In genomic region chr3:48013288-48013980, GRCh38 we compare ENCODE assay signal across 8 cellular contexts. TPM values are rescaled to one million over a fixed set of nuclear protein-coding genes. Genes with fewer than 3 reads are reported as not detected.
DNase-seq lines count a peak whose midpoint lies in the region; ATAC-seq, FAIRE-seq and TF ChIP-seq lines count a peak whose summit lies in the region.

No MANE protein-coding gene starts in this region.

- H3K27ac ChIP-seq in fibroblast of lung (ENCODE audit: insufficient read depth, low read length) (peak overlapping the region; percentile 33), prostate gland (peak overlapping the region; percentile 18 to 36)

- peak; percentile 84 for FAIRE-seq in RCC 7860 (lab: Jason Lieb, UNC)

- H4K20me1 ChIP-seq in fibroblast of lung (ENCODE audit: control insufficient read depth, extremely low read depth, insufficient read depth, low read length) = peaks cover 4% of the 10 kb centered on the region

- H3K4me1 ChIP-seq in fibroblast of lung (ENCODE audit: control insufficient read depth, extremely low read depth, insufficient read depth, low read length) = peaks cover 24% of the 10 kb centered on the region
- H3K4me1 ChIP-seq in prostate gland (replicated peaks) = peaks cover 6% of the 10 kb centered on the region

- peaks cover 85% of the 10 kb centered on the region for H3K79me2 ChIP-seq in fibroblast of lung (ENCODE audit: control insufficient read depth, insufficient read depth, low read length)

- TF ChIP-seq POLR2A in prostate gland (IDR thresholded peaks at IDR 0.05) = no peak

- H3K9ac ChIP-seq in fibroblast of lung (ENCODE audit: insufficient read depth, low read length) = no peak overlapping the region

- peak overlapping the region in 1 of 4 experiments; percentile 18 for H3K4me3 ChIP-seq in fibroblast of lung (replicated peaks in 1 of 4; ENCODE audit: control extremely low read depth in 1 of 4, insufficient read depth in 1 of 4, low read depth in 3 of 4, low read length in 4 of 4)
- no peak overlapping the region for H3K4me3 ChIP-seq in prostate gland

- no peak overlapping the region for H2AFZ ChIP-seq in fibroblast of lung (ENCODE audit: low read length)

- TF ChIP-seq CTCF in fibroblast of lung (conservative IDR thresholded peaks at IDR 0.05 in 1 of 2, IDR thresholded peaks at IDR 0.05 in 1 of 2; ENCODE audit: low read depth in 1 of 2, low read length in 2 of 2) = no peak
- TF ChIP-seq CTCF in prostate gland (IDR thresholded peaks at IDR 0.05) = no peak

- peak overlapping the region; percentile 60 for H3K4me2 ChIP-seq in fibroblast of lung (ENCODE audit: extremely low read depth, insufficient read depth, low read length)

- no peak for ATAC-seq in HG03432 (IDR thresholded peaks at IDR 0.05; ENCODE audit: unreplicated experiment)

- H3K27me3 ChIP-seq in fibroblast of lung (ENCODE audit: control insufficient read depth, insufficient read depth, low read length) (no peaks in the 10 kb centered on the region), prostate gland (replicated peaks; ENCODE audit: insufficient read depth) (no peaks in the 10 kb centered on the region)

- H3K9me3 ChIP-seq in fibroblast of lung (ENCODE audit: control insufficient read depth, insufficient read depth, low read depth, low read length) (no peaks in the 10 kb centered on the region), prostate gland (no peaks in the 10 kb centered on the region)

- intact Hi-C loops in prostate gland (cut with DNase I) = loop anchor here (5.0 kb wide), 1 partner anchor 74 kb away; no protein-coding TSS in a partner anchor

- peaks cover 3% of the 10 kb centered on the region for H3K36me3 ChIP-seq in fibroblast of lung (ENCODE audit: control insufficient read depth, insufficient read depth, low read length)
- no peaks in the 10 kb centered on the region for H3K36me3 ChIP-seq in prostate gland

- peak; percentile 75 for DNase-seq in EL
- peak; percentile 52 for DNase-seq in RCC 7860 (ENCODE audit: low spot score)
- DNase-seq in fibroblast of lung (ENCODE audit: low read depth in 2 of 2) = peak; percentile 88 to 89
- peak; percentile 22 for DNase-seq in prostate gland (ENCODE audit: low spot score)
- DNase-seq in HPDE6-E6E7 (ENCODE audit: extremely low spot score) = no peak
- no peak for DNase-seq in activated gamma-delta T cell treated with Interleukin-2 at 50 U/mL for 16 hours
- DNase-seq in GM19240 (ENCODE audit: insufficient read length, low spot score) = no peak

RNA-seq across cellular contexts. Expression of gene MAP4, which starts 2.8 kb away (rescaled TPM):
- total RNA-seq in fibroblast of lung (81.7 and 152 TPM in 2 replicates), prostate gland (100 to 1,000 TPM in 1 of 2 donors, 10 to 100 TPM in 1; 74.3 to 230 TPM)
- polyA plus RNA-seq in fibroblast of lung = 243 and 256 TPM in 2 replicates
- 314 and 333 TPM in 2 replicates for polyA plus RNA-seq in fibroblast of lung (2012)
- polyA minus RNA-seq in fibroblast of lung (ENCODE audit: low replicate concordance) = 304 and 360 TPM in 2 replicates

Comparison
In these comparisons a context has a peak if more than half of its experiments do, and no peak if none do; other contexts are left out.
1. DNase-seq: peak in EL (single experiment), RCC 7860 (single experiment), fibroblast of lung (2 of 2) and prostate gland (single experiment); none in HPDE6-E6E7 (single experiment), activated gamma-delta T cell treated with Interleukin-2 at 50 U/mL for 16 hours (single experiment) and GM19240 (single experiment).